ENCODE assay signal across 22 cellular contexts in the genomic region with DNA sequence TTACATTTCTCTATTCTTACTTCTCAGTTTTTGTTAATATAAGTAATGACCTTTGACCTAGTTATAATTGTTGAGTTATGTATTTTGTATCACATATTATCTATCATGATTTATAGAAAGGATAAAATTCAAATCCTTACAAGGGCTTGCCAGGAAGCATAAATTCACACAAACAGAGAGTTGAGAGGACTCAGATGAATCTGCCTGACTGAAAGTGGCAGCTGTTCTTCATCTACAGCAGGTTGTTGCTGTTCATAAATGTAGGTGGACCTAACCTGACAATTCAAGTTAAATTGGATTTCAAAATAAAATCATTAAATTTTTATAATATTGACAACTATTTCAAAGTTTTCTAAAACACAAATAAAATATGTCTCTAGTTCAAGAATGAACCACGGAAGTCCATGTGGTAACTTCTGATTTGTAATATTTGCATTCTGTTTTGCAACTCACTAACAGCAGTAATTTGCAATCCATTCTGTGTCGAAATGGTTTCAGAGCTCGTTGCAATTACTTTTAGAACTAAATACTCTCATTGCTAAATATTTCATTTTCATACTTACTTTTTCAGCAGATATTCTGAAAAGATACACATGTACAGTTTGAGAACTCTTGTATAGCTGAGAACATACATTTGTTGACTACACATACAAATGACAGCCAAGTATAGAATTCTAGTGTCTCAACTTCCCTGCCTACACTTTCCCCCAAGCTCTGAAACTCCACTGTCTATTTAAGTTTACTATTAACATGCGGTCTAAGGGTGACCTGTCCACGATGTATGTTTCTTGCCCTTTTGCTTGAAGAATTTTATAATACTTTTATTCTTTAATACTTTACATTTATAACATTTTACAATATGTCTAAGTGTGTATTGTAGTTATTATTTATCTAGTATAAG. TPM values are rescaled to one million over a fixed set of nuclear protein-coding genes. Genes with fewer than 3 reads are reported as not detected.
DNase-seq lines count a peak whose midpoint lies in the region; ATAC-seq and TF ChIP-seq lines count a peak whose summit lies in the region.
"Had no signal": no experiment of that assay in that cellular context is flagged by ENCODE, and none has a peak within 500 bp of the region (broad histone marks: within the 10 kb centered on the region; RNA-seq: fewer than 3 reads in every experiment).

No MANE protein-coding gene starts in this region.

- no peaks in the 10 kb centered on the region for H3K9me3 ChIP-seq in upper lobe of right lung
- H3K9me3 ChIP-seq in mucosa of descending colon: no peaks in the 10 kb centered on the region
- H3K9me3 ChIP-seq in esophagus muscularis mucosa: no peaks in the 10 kb centered on the region
- H3K9me3 ChIP-seq in PC-9 (ENCODE audit: insufficient read depth, low read depth): no peaks in the 10 kb centered on the region
- H3K9me3 ChIP-seq: Caco-2 had no signal

- no peaks in the 10 kb centered on the region for H3K4me1 ChIP-seq in upper lobe of right lung
- H3K4me1 ChIP-seq in mucosa of descending colon (ENCODE audit: low read depth): no peaks in the 10 kb centered on the region
- H3K4me1 ChIP-seq in esophagus muscularis mucosa: peaks cover 0 to 5% (median 0%) of the 10 kb centered on the region in 4 donors
- H3K4me1 ChIP-seq in PC-9 (replicated peaks; ENCODE audit: insufficient read depth): no peaks in the 10 kb centered on the region
- H3K4me1 ChIP-seq: Caco-2 had no signal

- TF ChIP-seq CTCF in fibroblast of mammary gland (conservative IDR thresholded peaks at IDR 0.05; ENCODE audit: control insufficient read depth, insufficient read depth, low read depth, low read length) (no peak), upper lobe of right lung (IDR thresholded peaks at IDR 0.05) (no peak), mucosa of descending colon (IDR thresholded peaks at IDR 0.05) (no peak), esophagus muscularis mucosa (IDR thresholded peaks at IDR 0.05) (no peak), PC-9 (conservative IDR thresholded peaks at IDR 0.05) (no peak)

- ATAC-seq in upper lobe of right lung (no peak), mucosa of descending colon (no peak)
- ATAC-seq: activated naive CD4-positive, alpha-beta T cell treated with anti-CD3 and anti-CD28 coated beads, Interleukin-2, amount 50 U/mL, for 72 hours; HCT116 had no signal

- no peak for TF ChIP-seq POLR2A in esophagus muscularis mucosa (IDR thresholded peaks at IDR 0.05; ENCODE audit: low read depth)

- H4K20me1 ChIP-seq in PC-9 (ENCODE audit: insufficient read depth): no peaks in the 10 kb centered on the region

- H2AFZ ChIP-seq in PC-9: no peak overlapping the region

- BruUV-seq in PC-9 (replicated peaks; lab: Mats Ljungman, UMichigan): no TSS peak

- DNase-seq in SIG-M5 treated with dmso at 0.1 percent for 504 hours (lab: John Stamatoyannopoulos, UW; ENCODE audit: unreplicated experiment): peak; percentile 90
- DNase-seq in SIG-M5 (lab: John Stamatoyannopoulos, UW): no peak
- peak; percentile 39 for DNase-seq in NOMO-1 treated with dmso at 0.1 percent for 144 hours (lab: John Stamatoyannopoulos, UW; ENCODE audit: unreplicated experiment)
- DNase-seq in fibroblast of mammary gland (ENCODE audit: low read depth): peak; percentile 18
- DNase-seq in upper lobe of right lung: no peak
- DNase-seq in mucosa of descending colon: no peak
- no peak for DNase-seq in esophagus muscularis mucosa (ENCODE audit: extremely low spot score)
- no peak for DNase-seq in PC-9
- DNase-seq: activated CD4-positive, CD25-positive, alpha-beta regulatory T cell treated with anti-CD3 and anti-CD28 coated beads, Interleukin-2, amount 50 U/mL, for 72 hours; activated CD8-positive, alpha-beta memory T cell treated with anti-CD3 and anti-CD28 coated beads for 24 hours; activated T-cell treated with anti-CD3 and anti-CD28 coated beads, Interleukin-2, amount 50 U/mL, for 48 hours; Caco-2; endodermal cell; NCI-H1930; NK-92 treated with Interleukin-12 subunit alpha and Interleukin-12 subunit beta, amount 100 ng/mL, for 24 hours; stimulated activated CD4-positive, alpha-beta T cell treated with anti-CD3 and anti-CD28 coated beads, Interleukin-12 subunit alpha, Interleukin-12 subunit beta, amount 100 ng/mL, for 4 hours; stimulated activated CD8-positive, alpha-beta memory T cell treated with anti-CD3 and anti-CD28 coated beads, Interleukin-4, amount 100 ng/mL, for 48 hours had no signal

- no peaks in the 10 kb centered on the region for H3F3A ChIP-seq in PC-9 (ENCODE audit: insufficient read depth, low read depth)

- TF ChIP-seq EP300 in esophagus muscularis mucosa (IDR thresholded peaks at IDR 0.05): no peak

- H3K79me2 ChIP-seq in PC-9 (ENCODE audit: low read depth): no peaks in the 10 kb centered on the region

- H3K36me3 ChIP-seq in upper lobe of right lung: peaks cover 6% of the 10 kb centered on the region
- H3K36me3 ChIP-seq in mucosa of descending colon (ENCODE audit: low read depth): no peaks in the 10 kb centered on the region
- peaks cover 0 to 11% (median 3%) of the 10 kb centered on the region in 4 donors for H3K36me3 ChIP-seq in esophagus muscularis mucosa
- no peaks in the 10 kb centered on the region for H3K36me3 ChIP-seq in PC-9 (ENCODE audit: low read depth)

- intact Hi-C loops in upper lobe of right lung (cut with DNase I): no loop called here
- intact Hi-C loops in mucosa of descending colon (cut with DNase I, micrococcal nuclease): no loop called here
- intact Hi-C loops in esophagus muscularis mucosa (cut with DNase I): no loop called here
- intact Hi-C loops in PC-9 (cut with micrococcal nuclease; ENCODE audit: unreplicated experiment): no loop called here

- H3K27me3 ChIP-seq in upper lobe of right lung (no peaks in the 10 kb centered on the region), esophagus muscularis mucosa (no peaks in the 10 kb centered on the region), PC-9 (ENCODE audit: insufficient read depth, low read depth) (no peaks in the 10 kb centered on the region)

- H3K4me2 ChIP-seq in PC-9: no peak overlapping the region

- POLR2A ChIA-PET in PC-9 (lab: Charles Lee; ENCODE audit: unreplicated experiment): no interaction called here

- H3K9me2 ChIP-seq in PC-9 (ENCODE audit: insufficient read depth): no peaks in the 10 kb centered on the region

- H3K4me3 ChIP-seq in fibroblast of mammary gland (ENCODE audit: control insufficient read depth, low read depth, low read length) (no peak overlapping the region), upper lobe of right lung (no peak overlapping the region), mucosa of descending colon (no peak overlapping the region), esophagus muscularis mucosa (no peak overlapping the region), PC-9 (no peak overlapping the region)
- H3K4me3 ChIP-seq: lung had no signal

- H3K27ac ChIP-seq in upper lobe of right lung (peak overlapping the region; percentile 33), esophagus muscularis mucosa (replicated peaks in 1 of 4) (no peak overlapping the region), PC-9 (no peak overlapping the region)
- H3K27ac ChIP-seq: 22Rv1 had no signal

- WGBS in esophagus muscularis mucosa: 72% methylated on average over 5 of the region's 5 CpGs

- CTCF ChIA-PET in PC-9 (lab: Charles Lee): no interaction called here

RNA-seq across cellular contexts. Expression of a gene that starts 25.7 kb away (rescaled TPM):
- total RNA-seq in upper lobe of right lung (97.1 TPM), mucosa of descending colon (10 to 100 TPM in 1 of 3 donors, 1 to 10 TPM in 2; 1.6 to 76.2 (median 7.5) TPM), esophagus muscularis mucosa (100 to 1,000 TPM in 2 of 4 donors, 10 to 100 TPM in 2; 66.9 to 129 (median 90.1) TPM), PC-9 (2021) (not detected in 2 replicates)
- total RNA-seq: activated naive CD4-positive, alpha-beta T cell treated with anti-CD3 and anti-CD28 coated beads, Interleukin-2, amount 50 U/mL, for 72 hours; B cell had no signal

Comparison
In these comparisons a context has a peak if more than half of its experiments do, and no peak if none do; other contexts are left out.
1. DNase-seq: peak in SIG-M5 treated with dmso at 0.1 percent for 504 hours (single experiment), NOMO-1 treated with dmso at 0.1 percent for 144 hours (single experiment) and fibroblast of mammary gland (single experiment); none in SIG-M5 (single experiment), upper lobe of right lung (single experiment), mucosa of descending colon (0 of 3), esophagus muscularis mucosa (single experiment) and PC-9 (0 of 2).